In genomic region chr3:123042413-123042812, GRCh38 we compare ENCODE assay signal across 19 cellular contexts. TPM values are rescaled to one million over a fixed set of nuclear protein-coding genes. Genes with fewer than 3 reads are reported as not detected.
"Had no signal": no experiment of that assay in that cellular context is flagged by ENCODE, and none has a peak within 500 bp of the region (broad histone marks: within the 10 kb centered on the region; RNA-seq: fewer than 3 reads in every experiment).

No MANE protein-coding gene starts in this region.

- H3K4me3 ChIP-seq: breast epithelium, lung, pancreas, sigmoid colon had no signal

- H3K4me1 Mint-ChIP-seq: activated naive CD8-positive, alpha-beta T cell treated with anti-CD3 and anti-CD28 coated beads, Interleukin-2, amount 50 U/mL, for 24 hours; activated T-helper 17 cell treated with anti-CD3 and anti-CD28 coated beads, Interleukin-2, amount 50 U/mL, for 72 hours; immature natural killer cell; mesothelial cell of epicardium; naive B cell; stimulated activated naive CD8-positive, alpha-beta T cell treated with anti-CD3 and anti-CD28 coated beads, Interleukin-15, amount 100 ng/mL, for 72 hours had no signal

- H3K27me3 ChIP-seq: pancreas, sigmoid colon had no signal

- H3K36me3 ChIP-seq: breast epithelium, pancreas, sigmoid colon had no signal

- H3K4me1 ChIP-seq: breast epithelium, pancreas, sigmoid colon had no signal

- H3K36me3 Mint-ChIP-seq: immature natural killer cell, mesothelial cell of epicardium, naive B cell had no signal

- FAIRE-seq: pancreas had no signal

- H3K4me3 Mint-ChIP-seq: activated naive CD8-positive, alpha-beta T cell treated with anti-CD3 and anti-CD28 coated beads, Interleukin-2, amount 50 U/mL, for 24 hours; activated T-helper 17 cell treated with anti-CD3 and anti-CD28 coated beads, Interleukin-2, amount 50 U/mL, for 72 hours; immature natural killer cell; mesothelial cell of epicardium; naive B cell; stimulated activated naive CD8-positive, alpha-beta T cell treated with anti-CD3 and anti-CD28 coated beads, Interleukin-15, amount 100 ng/mL, for 72 hours had no signal

- ATAC-seq: activated naive CD8-positive, alpha-beta T cell treated with anti-CD3 and anti-CD28 coated beads, Interleukin-2, amount 50 U/mL, for 24 hours; activated T-helper 17 cell treated with anti-CD3 and anti-CD28 coated beads, Interleukin-2, amount 50 U/mL, for 72 hours; pancreas; stimulated activated naive CD8-positive, alpha-beta T cell treated with anti-CD3 and anti-CD28 coated beads, Interleukin-15, amount 100 ng/mL, for 72 hours had no signal

- H3K27ac ChIP-seq: breast epithelium, epithelial cell of prostate, pancreas, sigmoid colon had no signal

- DNase-seq: activated CD4-positive, alpha-beta T cell treated with anti-CD3 and anti-CD28 coated beads for 1 hour; activated CD4-positive, alpha-beta T cell treated with anti-CD3 and anti-CD28 coated beads, Interleukin-2, amount 50 U/mL, for 48 hours; activated naive CD4-positive, alpha-beta T cell treated with Interleukin-2 at 50 U/mL for 16 hours; activated naive CD8-positive, alpha-beta T cell treated with anti-CD3 and anti-CD28 coated beads, Interleukin-2, amount 50 U/mL, for 24 hours; aorta; dermis blood vessel endothelial cell; foreskin melanocyte; immature natural killer cell; naive B cell; pancreas; sigmoid colon; stimulated activated CD4-positive, alpha-beta T cell treated with anti-CD3 and anti-CD28 coated beads, Interleukin-1b, Interleukin-23, amount 100 ng/mL, for 48 hours; stimulated activated naive CD8-positive, alpha-beta T cell treated with anti-CD3 and anti-CD28 coated beads, Interleukin-15, amount 100 ng/mL, for 72 hours had no signal

- H3K9me3 Mint-ChIP-seq: activated naive CD8-positive, alpha-beta T cell treated with anti-CD3 and anti-CD28 coated beads, Interleukin-2, amount 50 U/mL, for 24 hours; activated T-helper 17 cell treated with anti-CD3 and anti-CD28 coated beads, Interleukin-2, amount 50 U/mL, for 72 hours; immature natural killer cell; mesothelial cell of epicardium; stimulated activated naive CD8-positive, alpha-beta T cell treated with anti-CD3 and anti-CD28 coated beads, Interleukin-15, amount 100 ng/mL, for 72 hours had no signal

- H3K9me3 ChIP-seq: breast epithelium, pancreas, sigmoid colon had no signal

- H3K27ac Mint-ChIP-seq: activated naive CD8-positive, alpha-beta T cell treated with anti-CD3 and anti-CD28 coated beads, Interleukin-2, amount 50 U/mL, for 24 hours; activated T-helper 17 cell treated with anti-CD3 and anti-CD28 coated beads, Interleukin-2, amount 50 U/mL, for 72 hours; immature natural killer cell; mesothelial cell of epicardium; naive B cell; stimulated activated naive CD8-positive, alpha-beta T cell treated with anti-CD3 and anti-CD28 coated beads, Interleukin-15, amount 100 ng/mL, for 72 hours had no signal

RNA-seq across cellular contexts. Expression of gene SEMA5B, which starts 14.8 kb away (rescaled TPM):
- total RNA-seq: dermis blood vessel endothelial cell, fibroblast of lung had no signal
- polyA plus RNA-seq: fibroblast of lung, immature natural killer cell had no signal
